Comparison of ENCODE assay signal across 16 cellular contexts in genomic region chr6:105036371-105036770, GRCh38.
DNase-seq lines count a peak whose midpoint lies in the region; ATAC-seq and TF ChIP-seq lines count a peak whose summit lies in the region.
"Had no signal": no experiment of that assay in that cellular context is flagged by ENCODE, and none has a peak within 500 bp of the region (broad histone marks: within the 10 kb centered on the region; RNA-seq: fewer than 3 reads in every experiment).

No MANE protein-coding gene starts in this region.

- H3K4me1 ChIP-seq in GM23338 (ENCODE audit: insufficient read depth) (peaks cover 41% of the 10 kb centered on the region), ectodermal cell (ENCODE audit: control insufficient read depth, insufficient read depth, low read length) (peaks cover 23% of the 10 kb centered on the region), neuronal stem cell (ENCODE audit: control insufficient read depth in 2 of 2, insufficient read depth in 1 of 2, low read depth in 1 of 2, low read length in 2 of 2) (peaks cover 7 to 35% of the 10 kb centered on the region in 2 donors)
- H3K4me1 ChIP-seq: SJSA1 had no signal

- H3K4me1 Mint-ChIP-seq in GM23338, result peaks cover 37% of the 10 kb centered on the region
- H3K4me1 Mint-ChIP-seq in natural killer cell treated with Interleukin-12 subunit alpha and Interleukin-12 subunit beta and Interleukin-15 and Interleukin-18, amount 100 ng/mL, for 72 hours (ENCODE audit: low read depth in 2 of 2), result no peaks in the 10 kb centered on the region
- H3K4me1 Mint-ChIP-seq: B cell had no signal

- no peak overlapping the region for H4K91ac ChIP-seq in neuronal stem cell (ENCODE audit: low read depth, low read length, poor library complexity)

- H4K20me1 ChIP-seq in GM23338 (replicated peaks; ENCODE audit: insufficient read depth), result no peaks in the 10 kb centered on the region

- H3K79me2 ChIP-seq in GM23338 (replicated peaks; ENCODE audit: insufficient read depth), result peaks cover 75% of the 10 kb centered on the region

- no peaks in the 10 kb centered on the region for H3F3A ChIP-seq in GM23338 (replicated peaks; ENCODE audit: low read depth)

- H3K36me3 ChIP-seq in GM23338 (ENCODE audit: insufficient read depth) (no peaks in the 10 kb centered on the region), ectodermal cell (ENCODE audit: control insufficient read depth, insufficient read depth, low read length) (peaks cover 13% of the 10 kb centered on the region), neuronal stem cell (replicated peaks in 1 of 2; ENCODE audit: control insufficient read depth in 2 of 2, insufficient read depth in 2 of 2, low read length in 2 of 2) (peaks cover 0 to 16% of the 10 kb centered on the region in 2 donors)
- H3K36me3 ChIP-seq: SJSA1 had no signal

- no peak overlapping the region for H3K4me3 ChIP-seq in GM23338
- H3K4me3 ChIP-seq in ectodermal cell (ENCODE audit: insufficient read depth, low read depth, low read length), result no peak overlapping the region
- H3K4me3 ChIP-seq in neuronal stem cell (ENCODE audit: low read length in 2 of 2), result no peak overlapping the region
- H3K4me3 ChIP-seq: PC-9, SJSA1 had no signal

- H4K8ac ChIP-seq in neuronal stem cell (ENCODE audit: low read depth, low read length), result no peak overlapping the region

- H2AFZ ChIP-seq in GM23338, result no peak overlapping the region
- no peak overlapping the region for H2AFZ ChIP-seq in neuronal stem cell (ENCODE audit: low read length)
- H2AFZ ChIP-seq: PC-9 had no signal

- no peak overlapping the region for H3K4ac ChIP-seq in neuronal stem cell (ENCODE audit: low read length)

- H3K4me3 Mint-ChIP-seq in GM23338, result no peak overlapping the region
- no peak overlapping the region for H3K4me3 Mint-ChIP-seq in natural killer cell treated with Interleukin-12 subunit alpha and Interleukin-12 subunit beta and Interleukin-15 and Interleukin-18, amount 100 ng/mL, for 72 hours
- H3K4me3 Mint-ChIP-seq: B cell; CD4-positive, alpha-beta T cell had no signal

- 0 out of 2 replicates have a peak overlapping the region, but pooled peaks have one; percentile 5 for H3K4me2 ChIP-seq in GM23338
- H3K4me2 ChIP-seq in neuronal stem cell (ENCODE audit: insufficient read depth, low read length, poor library complexity, severe bottlenecking), result no peak overlapping the region
- H3K4me2 ChIP-seq: PC-9 had no signal

- H3K9me3 ChIP-seq in ectodermal cell (ENCODE audit: control insufficient read depth, low read length), result no peaks in the 10 kb centered on the region
- no peaks in the 10 kb centered on the region for H3K9me3 ChIP-seq in neuronal stem cell (replicated peaks in 1 of 2; ENCODE audit: control insufficient read depth in 2 of 2, insufficient read depth in 1 of 2, low read depth in 1 of 2, low read length in 2 of 2)
- H3K9me3 ChIP-seq: SJSA1 had no signal

- no peak overlapping the region for H2BK120ac ChIP-seq in neuronal stem cell (ENCODE audit: low read depth, low read length)

- peak overlapping the region; percentile 34; the same call in 1 of the 2 replicates for H3K27ac ChIP-seq in GM23338 (ENCODE audit: low read depth)
- peak overlapping the region; percentile 68 for H3K27ac ChIP-seq in ectodermal cell (ENCODE audit: insufficient read depth, low read depth, low read length, poor library complexity, severe bottlenecking)
- peak overlapping the region; percentile 80 for H3K27ac ChIP-seq in neuronal stem cell (replicated peaks; ENCODE audit: low read length)
- H3K27ac ChIP-seq: PC-9, SJSA1 had no signal

- no peak overlapping the region for H3K23ac ChIP-seq in neuronal stem cell (ENCODE audit: low read depth, low read length, poor library complexity)

- H3K27me3 Mint-ChIP-seq in GM23338 (ENCODE audit: insufficient read depth, low read depth, poor library complexity), result peaks cover 5% of the 10 kb centered on the region
- H3K27me3 Mint-ChIP-seq in natural killer cell treated with Interleukin-12 subunit alpha and Interleukin-12 subunit beta and Interleukin-15 and Interleukin-18, amount 100 ng/mL, for 72 hours, result peaks cover 12 to 25% of the 10 kb centered on the region in 2 donors
- H3K27me3 Mint-ChIP-seq: B cell had no signal

- no peak overlapping the region for H2BK12ac ChIP-seq in neuronal stem cell (ENCODE audit: low read length)

- peak overlapping the region; percentile 44; the same call in 1 of the 2 replicates for H3K27ac Mint-ChIP-seq in GM23338
- H3K27ac Mint-ChIP-seq in natural killer cell treated with Interleukin-12 subunit alpha and Interleukin-12 subunit beta and Interleukin-15 and Interleukin-18, amount 100 ng/mL, for 72 hours, result no peak overlapping the region
- H3K27ac Mint-ChIP-seq: B cell; CD4-positive, alpha-beta T cell had no signal

- H2BK5ac ChIP-seq in neuronal stem cell (ENCODE audit: low read length), result no peak overlapping the region

- ATAC-seq in GM23338, result peak; percentile 37; the same call in 2 of the 3 replicates
- ATAC-seq in natural killer cell treated with Interleukin-12 subunit alpha and Interleukin-12 subunit beta and Interleukin-15 and Interleukin-18, amount 100 ng/mL, for 72 hours, result no peak

- H3K36me3 Mint-ChIP-seq in GM23338 (ENCODE audit: low read depth), result peaks cover 10% of the 10 kb centered on the region; the same call in 2 of the 3 replicates
- no peaks in the 10 kb centered on the region for H3K36me3 Mint-ChIP-seq in natural killer cell treated with Interleukin-12 subunit alpha and Interleukin-12 subunit beta and Interleukin-15 and Interleukin-18, amount 100 ng/mL, for 72 hours

- H3K27me3 ChIP-seq in GM23338 (ENCODE audit: insufficient read depth), result no peaks in the 10 kb centered on the region
- no peaks in the 10 kb centered on the region for H3K27me3 ChIP-seq in ectodermal cell (ENCODE audit: control insufficient read depth, insufficient read depth, low read length, poor library complexity, severe bottlenecking)
- no peaks in the 10 kb centered on the region for H3K27me3 ChIP-seq in neuronal stem cell (ENCODE audit: control insufficient read depth in 3 of 3, insufficient read depth in 3 of 3, low read depth in 1 of 3, low read length in 3 of 3)

- no peaks in the 10 kb centered on the region for H3K79me1 ChIP-seq in neuronal stem cell (ENCODE audit: low read depth, low read length)

- TF ChIP-seq CTCF in GM23338 (conservative IDR thresholded peaks at IDR 0.05; ENCODE audit: low read depth in 2 of 2), result no peak

- H2BK15ac ChIP-seq in neuronal stem cell (ENCODE audit: low read length), result no peak overlapping the region

- H3K9me2 ChIP-seq in GM23338 (ENCODE audit: insufficient read depth), result no peaks in the 10 kb centered on the region

- no peak overlapping the region for H3K9ac ChIP-seq in neuronal stem cell (ENCODE audit: low read depth, low read length, poor library complexity)

- H2AK5ac ChIP-seq in neuronal stem cell (ENCODE audit: low read depth, low read length), result no peak overlapping the region

- H3K18ac ChIP-seq in neuronal stem cell (ENCODE audit: low read length), result no peak overlapping the region

- WGBS in ectodermal cell, 2 experiments, result 62 to 92% methylated on average over 1 of the region's 1 CpG
- no CpG with 5 or more reads among the region's 1 CpG for WGBS in neuronal stem cell (ENCODE audit: extremely low coverage in 2 of 2, insufficient read length in 2 of 2, insufficient replicate concordance in 1 of 2), 2 donors

- no peaks in the 10 kb centered on the region; the same call in 2 of the 3 replicates for H3K9me3 Mint-ChIP-seq in GM23338
- no peaks in the 10 kb centered on the region for H3K9me3 Mint-ChIP-seq in natural killer cell treated with Interleukin-12 subunit alpha and Interleukin-12 subunit beta and Interleukin-15 and Interleukin-18, amount 100 ng/mL, for 72 hours
- H3K9me3 Mint-ChIP-seq: CD4-positive, alpha-beta T cell had no signal

- no peak for DNase-seq in GM23338 (ENCODE audit: low spot score)
- DNase-seq in NCI-H446 (lab: John Stamatoyannopoulos, UW), result peak; percentile 77 to 86
- DNase-seq in neuronal stem cell (ENCODE audit: low spot score), result peak; percentile 63
- no peak for DNase-seq in activated CD4-positive, alpha-beta T cell treated with anti-CD3 and anti-CD28 coated beads for 48 hours
- DNase-seq in NCI-H345 treated with DMSO at 0.1 percent for 48 hours (lab: John Stamatoyannopoulos, UW; ENCODE audit: unreplicated experiment), result no peak
- no peak for DNase-seq in natural killer cell treated with Interleukin-12 subunit alpha and Interleukin-12 subunit beta and Interleukin-15 and Interleukin-18, amount 100 ng/mL, for 72 hours (ENCODE audit: low spot score)
- DNase-seq: ACHN; CD4-positive, alpha-beta T cell; KBM-7; NCI-H1048; NCI-H187; NCI-H226; PC-9 had no signal

- no peak overlapping the region for H3K14ac ChIP-seq in neuronal stem cell (ENCODE audit: low read length)

TF ChIP-seq in GM23338, 12 proteins besides CTCF, POLR2A, EP300 and RAD21:
- TF ChIP-seq JUNB (IDR thresholded peaks at IDR 0.05; ENCODE audit: unreplicated experiment) (no peak), NANOG (IDR thresholded peaks at IDR 0.05; ENCODE audit: borderline replicate concordance) (no peak)

Comparison
In these comparisons a context has a peak if more than half of its experiments do, and no peak if none do; other contexts are left out.
1. DNase-seq: peak in NCI-H446 (2 of 2) and neuronal stem cell (single experiment); none in GM23338 (single experiment), activated CD4-positive, alpha-beta T cell treated with anti-CD3 and anti-CD28 coated beads for 48 hours (single experiment), NCI-H345 treated with DMSO at 0.1 percent for 48 hours (single experiment) and natural killer cell treated with Interleukin-12 subunit alpha and Interleukin-12 subunit beta and Interleukin-15 and Interleukin-18, amount 100 ng/mL, for 72 hours (single experiment).
2. Peak in every context shown above with its lines, with median percentiles within 50 percentile points of each other: H3K27ac ChIP-seq.